ENCODE assay signal across 1 cellular context in the genomic region with DNA sequence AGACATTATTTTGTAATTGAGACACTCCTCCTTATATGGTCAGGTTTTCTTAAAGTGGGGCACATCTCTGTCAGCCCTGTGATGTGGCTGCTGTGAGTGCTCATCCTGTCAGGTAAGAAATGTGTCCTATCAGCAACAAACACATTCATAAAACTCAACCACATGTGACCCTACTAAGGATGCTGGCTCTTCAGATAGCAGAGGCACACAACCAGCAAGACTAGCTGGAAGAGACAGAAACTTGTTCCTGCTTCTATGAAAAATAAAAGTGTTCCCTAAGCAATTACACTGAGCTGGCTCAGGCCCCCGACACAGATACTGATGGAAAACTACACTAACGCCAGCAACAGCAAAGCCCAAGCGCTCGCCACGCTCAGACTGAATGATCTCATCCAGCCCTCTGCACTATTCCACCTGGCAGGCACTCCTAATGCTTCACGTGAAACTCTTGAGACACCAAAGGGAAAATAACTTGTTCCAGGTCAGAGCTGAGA.
TF ChIP-seq lines count a peak whose summit lies in the region.

No MANE protein-coding gene starts in this region.

TF ChIP-seq in GM23338, 12 proteins besides CTCF, POLR2A, EP300 and RAD21 (continued from another document):
- TF ChIP-seq, protein P1, sequence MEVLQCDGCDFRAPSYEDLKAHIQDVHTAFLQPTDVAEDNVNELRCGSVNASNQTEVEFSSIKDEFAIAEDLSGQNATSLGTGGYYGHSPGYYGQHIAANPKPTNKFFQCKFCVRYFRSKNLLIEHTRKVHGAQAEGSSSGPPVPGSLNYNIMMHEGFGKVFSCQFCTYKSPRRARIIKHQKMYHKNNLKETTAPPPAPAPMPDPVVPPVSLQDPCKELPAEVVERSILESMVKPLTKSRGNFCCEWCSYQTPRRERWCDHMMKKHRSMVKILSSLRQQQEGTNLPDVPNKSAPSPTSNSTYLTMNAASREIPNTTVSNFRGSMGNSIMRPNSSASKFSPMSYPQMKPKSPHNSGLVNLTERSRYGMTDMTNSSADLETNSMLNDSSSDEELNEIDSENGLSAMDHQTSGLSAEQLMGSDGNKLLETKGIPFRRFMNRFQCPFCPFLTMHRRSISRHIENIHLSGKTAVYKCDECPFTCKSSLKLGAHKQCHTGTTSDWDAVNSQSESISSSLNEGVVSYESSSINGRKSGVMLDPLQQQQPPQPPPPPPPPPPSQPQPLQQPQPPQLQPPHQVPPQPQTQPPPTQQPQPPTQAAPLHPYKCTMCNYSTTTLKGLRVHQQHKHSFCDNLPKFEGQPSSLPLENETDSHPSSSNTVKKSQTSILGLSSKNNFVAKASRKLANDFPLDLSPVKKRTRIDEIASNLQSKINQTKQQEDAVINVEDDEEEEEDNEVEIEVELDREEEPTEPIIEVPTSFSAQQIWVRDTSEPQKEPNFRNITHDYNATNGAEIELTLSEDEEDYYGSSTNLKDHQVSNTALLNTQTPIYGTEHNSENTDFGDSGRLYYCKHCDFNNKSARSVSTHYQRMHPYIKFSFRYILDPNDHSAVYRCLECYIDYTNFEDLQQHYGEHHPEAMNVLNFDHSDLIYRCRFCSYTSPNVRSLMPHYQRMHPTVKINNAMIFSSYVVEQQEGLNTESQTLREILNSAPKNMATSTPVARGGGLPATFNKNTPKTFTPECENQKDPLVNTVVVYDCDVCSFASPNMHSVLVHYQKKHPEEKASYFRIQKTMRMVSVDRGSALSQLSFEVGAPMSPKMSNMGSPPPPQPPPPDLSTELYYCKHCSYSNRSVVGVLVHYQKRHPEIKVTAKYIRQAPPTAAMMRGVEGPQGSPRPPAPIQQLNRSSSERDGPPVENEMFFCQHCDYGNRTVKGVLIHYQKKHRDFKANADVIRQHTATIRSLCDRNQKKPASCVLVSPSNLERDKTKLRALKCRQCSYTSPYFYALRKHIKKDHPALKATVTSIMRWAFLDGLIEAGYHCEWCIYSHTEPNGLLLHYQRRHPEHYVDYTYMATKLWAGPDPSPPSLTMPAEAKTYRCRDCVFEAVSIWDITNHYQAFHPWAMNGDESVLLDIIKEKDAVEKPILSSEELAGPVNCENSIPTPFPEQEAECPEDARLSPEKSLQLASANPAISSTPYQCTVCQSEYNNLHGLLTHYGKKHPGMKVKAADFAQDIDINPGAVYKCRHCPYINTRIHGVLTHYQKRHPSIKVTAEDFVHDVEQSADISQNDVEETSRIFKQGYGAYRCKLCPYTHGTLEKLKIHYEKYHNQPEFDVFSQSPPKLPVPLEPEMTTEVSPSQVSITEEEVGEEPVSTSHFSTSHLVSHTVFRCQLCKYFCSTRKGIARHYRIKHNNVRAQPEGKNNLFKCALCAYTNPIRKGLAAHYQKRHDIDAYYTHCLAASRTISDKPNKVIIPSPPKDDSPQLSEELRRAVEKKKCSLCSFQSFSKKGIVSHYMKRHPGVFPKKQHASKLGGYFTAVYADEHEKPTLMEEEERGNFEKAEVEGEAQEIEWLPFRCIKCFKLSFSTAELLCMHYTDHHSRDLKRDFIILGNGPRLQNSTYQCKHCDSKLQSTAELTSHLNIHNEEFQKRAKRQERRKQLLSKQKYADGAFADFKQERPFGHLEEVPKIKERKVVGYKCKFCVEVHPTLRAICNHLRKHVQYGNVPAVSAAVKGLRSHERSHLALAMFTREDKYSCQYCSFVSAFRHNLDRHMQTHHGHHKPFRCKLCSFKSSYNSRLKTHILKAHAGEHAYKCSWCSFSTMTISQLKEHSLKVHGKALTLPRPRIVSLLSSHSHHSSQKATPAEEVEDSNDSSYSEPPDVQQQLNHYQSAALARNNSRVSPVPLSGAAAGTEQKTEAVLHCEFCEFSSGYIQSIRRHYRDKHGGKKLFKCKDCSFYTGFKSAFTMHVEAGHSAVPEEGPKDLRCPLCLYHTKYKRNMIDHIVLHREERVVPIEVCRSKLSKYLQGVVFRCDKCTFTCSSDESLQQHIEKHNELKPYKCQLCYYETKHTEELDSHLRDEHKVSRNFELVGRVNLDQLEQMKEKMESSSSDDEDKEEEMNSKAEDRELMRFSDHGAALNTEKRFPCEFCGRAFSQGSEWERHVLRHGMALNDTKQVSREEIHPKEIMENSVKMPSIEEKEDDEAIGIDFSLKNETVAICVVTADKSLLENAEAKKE (CRISPR knock-in tag; IDR thresholded peaks at IDR 0.05), result no peak
- no peak for TF ChIP-seq STAT1 (IDR thresholded peaks at IDR 0.05; ENCODE audit: unreplicated experiment)
- TF ChIP-seq NANOG (IDR thresholded peaks at IDR 0.05; ENCODE audit: borderline replicate concordance), result no peak
- TF ChIP-seq ZNF331 (CRISPR knock-in tag; IDR thresholded peaks at IDR 0.05; ENCODE audit: low read depth), result no peak
TF ChIP-seq in GM23338: peak in this region for 0.
